ENCODE assay signal across 9 cellular contexts in genomic region chr20:25195014-25195961, GRCh38. TPM values are rescaled to one million over a fixed set of nuclear protein-coding genes. Genes with fewer than 3 reads are reported as not detected.
DNase-seq lines count a peak whose midpoint lies in the region; ATAC-seq, FAIRE-seq and TF ChIP-seq lines count a peak whose summit lies in the region.
"Had no signal": no experiment of that assay in that cellular context is flagged by ENCODE, and none has a peak within 500 bp of the region (broad histone marks: within the 10 kb centered on the region; RNA-seq: fewer than 3 reads in every experiment).

TSS of gene ENTPD6 (plus strand) at chr20:25195712. CDS start at chr20:25206537, 10,825 bp downstream.

- H3K36me3 ChIP-seq in BJ (ENCODE audit: control insufficient read depth, insufficient read depth, low read length), result no peaks in the 10 kb centered on the region

- H3K27me3 Mint-ChIP-seq in activated CD4-positive, alpha-beta T cell treated with anti-CD3 and anti-CD28 coated beads, Interleukin-2, amount 10 ng/mL, durations not matched to agents 24 days and 14 days, result peaks cover 6% of the 10 kb centered on the region

- peak within 1 kb of the TSS; percentile 88 to 94 for H3K27ac ChIP-seq in coronary artery

- H3K4me1 Mint-ChIP-seq in activated CD4-positive, alpha-beta T cell treated with anti-CD3 and anti-CD28 coated beads, Interleukin-2, amount 10 ng/mL, durations not matched to agents 24 days and 14 days, result peaks cover 27% of the 10 kb centered on the region

- peak within 1 kb of the TSS; percentile 94 for H3K4me3 Mint-ChIP-seq in activated CD4-positive, alpha-beta T cell treated with anti-CD3 and anti-CD28 coated beads, Interleukin-2, amount 10 ng/mL, durations not matched to agents 24 days and 14 days

- POLR2A ChIA-PET in BJ (lab: Charles Lee), result interaction anchor here (0.8 kb wide), 1 partner anchor 17 kb away, joined by 3 read pairs; no protein-coding TSS in a partner anchor

- H3K4me3 ChIP-seq in BJ (ENCODE audit: low read depth, low read length), result peak within 1 kb of the TSS; percentile 94
- H3K4me3 ChIP-seq in coronary artery, result peak within 1 kb of the TSS; percentile 98

- H3K9me3 Mint-ChIP-seq in activated CD4-positive, alpha-beta T cell treated with anti-CD3 and anti-CD28 coated beads, Interleukin-2, amount 10 ng/mL, durations not matched to agents 24 days and 14 days, result no peaks in the 10 kb centered on the region

- ATAC-seq in HG03442 (IDR thresholded peaks at IDR 0.05; ENCODE audit: unreplicated experiment) (peak; percentile 80), left lobe of liver (peak; percentile 94)

- CTCF ChIA-PET in BJ (lab: Yijun Ruan, JAX), result interaction anchor here (0.7 to 3.4 kb wide), 6 partner anchors 8 to 205 kb away, joined by 3 to 10 read pairs (median 4); no protein-coding TSS in a partner anchor

- FAIRE-seq in GM19239 (lab: Jason Lieb, UNC), result peak; percentile 95
- FAIRE-seq: islet of Langerhans had no signal

- DNase-seq in BJ (ENCODE audit: low read depth) (peak; percentile 18), GM19239 (ENCODE audit: insufficient read length, low spot score) (peak; percentile 89), NCI-H524 (lab: John Stamatoyannopoulos, UW) (peak; percentile 87 to 94), coronary artery (ENCODE audit: low spot score) (peak; percentile 94), left lobe of liver (ENCODE audit: low spot score) (peak; percentile 95)
- DNase-seq in activated CD4-positive, alpha-beta T cell treated with anti-CD3 and anti-CD28 coated beads, Interleukin-2, amount 10 ng/mL, durations not matched to agents 24 days and 14 days, result peak; percentile 98
- peak; percentile 92 to 93 for DNase-seq in stimulated activated CD4-positive, alpha-beta T cell treated with anti-CD3 and anti-CD28 coated beads, Interleukin-2, amount 100 ng/mL, for 24 hours

- intact Hi-C loops in activated CD4-positive, alpha-beta T cell treated with anti-CD3 and anti-CD28 coated beads, Interleukin-2, amount 10 ng/mL, durations not matched to agents 24 days and 14 days (cut with micrococcal nuclease), result loop anchor here (1.0 kb wide), 2 partner anchors 53 to 196 kb away; partner anchors contain the start of gene PYGB

- H3K27me3 ChIP-seq in BJ (ENCODE audit: control insufficient read depth, insufficient read depth, low read length), result peaks cover 9% of the 10 kb centered on the region

- H3K27ac Mint-ChIP-seq in activated CD4-positive, alpha-beta T cell treated with anti-CD3 and anti-CD28 coated beads, Interleukin-2, amount 10 ng/mL, durations not matched to agents 24 days and 14 days, result peak within 1 kb of the TSS; percentile 79

- TF ChIP-seq CTCF in BJ (IDR thresholded peaks at IDR 0.05; ENCODE audit: insufficient read depth, low read depth, low read length) (peak; percentile 42), coronary artery (IDR thresholded peaks at IDR 0.05) (no peak)

- H3K36me3 Mint-ChIP-seq in activated CD4-positive, alpha-beta T cell treated with anti-CD3 and anti-CD28 coated beads, Interleukin-2, amount 10 ng/mL, durations not matched to agents 24 days and 14 days (ENCODE audit: low read depth), result peaks cover 2% of the 10 kb centered on the region

RNA-seq across cellular contexts. Expression of gene ENTPD6, which starts in this region (rescaled TPM):
- 53.1 and 70.8 TPM in 2 replicates for polyA plus RNA-seq in BJ (2011; rRNA removed)
- 26.9 and 39.2 TPM in 2 replicates for polyA minus RNA-seq in BJ (2011; rRNA and poly(A)+ RNA removed)
- 42.1 and 44.2 TPM in 2 replicates for total RNA-seq in activated CD4-positive, alpha-beta T cell treated with anti-CD3 and anti-CD28 coated beads, Interleukin-2, amount 10 ng/mL, durations not matched to agents 24 days and 14 days
- total RNA-seq in left lobe of liver, result 33.4 TPM

Comparison
In these comparisons a context has a peak if more than half of its experiments do, and no peak if none do; other contexts are left out.
1. Peak in every context shown above with its lines: DNase-seq, ATAC-seq, H3K4me3 ChIP-seq and H3K27ac ChIP-seq.
2. DNase-seq: peak in every context shown above with its lines; median percentile 98 in activated CD4-positive, alpha-beta T cell treated with anti-CD3 and anti-CD28 coated beads, Interleukin-2, amount 10 ng/mL, durations not matched to agents 24 days and 14 days; 95 in left lobe of liver; 94 in coronary artery; 92 in stimulated activated CD4-positive, alpha-beta T cell treated with anti-CD3 and anti-CD28 coated beads, Interleukin-2, amount 100 ng/mL, for 24 hours; 90 in NCI-H524; 89 in GM19239; 18 in BJ.